Comparison of ENCODE assay signal across 9 cellular contexts in the genomic region with DNA sequence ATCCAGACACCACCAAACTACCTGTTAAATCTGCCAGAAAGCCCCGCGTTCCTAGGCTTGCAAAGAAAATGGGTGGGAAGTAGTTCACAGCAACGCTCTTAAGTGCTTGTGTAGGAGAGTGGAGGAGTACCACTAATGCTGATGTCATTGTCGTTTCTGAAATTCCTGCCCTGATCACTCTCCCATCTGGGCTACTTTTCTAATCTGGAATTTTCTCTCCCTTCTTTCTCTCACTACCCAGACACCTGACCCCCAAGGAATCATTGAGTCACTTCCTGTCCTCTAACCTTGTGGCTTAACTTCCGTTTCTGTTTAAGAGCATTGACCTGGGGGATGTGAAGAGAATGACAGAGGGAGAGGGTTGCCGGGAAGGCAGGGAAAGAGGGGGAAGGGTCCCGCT.
A peak's percentile ranks its signal among the peaks of the same experiment; 100 is the strongest.
DNase-seq lines count a peak whose midpoint lies in the region; ATAC-seq and TF ChIP-seq lines count a peak whose summit lies in the region.
"Had no signal": no experiment of that assay in that cellular context is flagged by ENCODE, and none has a peak within 500 bp of the region (broad histone marks: within the 10 kb centered on the region; RNA-seq: fewer than 3 reads in every experiment).

No MANE protein-coding gene starts in this region.

- H3K9me3 Mint-ChIP-seq in Calu3 (ENCODE audit: low read depth, unreplicated experiment): peaks cover 2% of the 10 kb centered on the region
- no peaks in the 10 kb centered on the region for H3K9me3 Mint-ChIP-seq in chondrocyte (ENCODE audit: low read depth)
- H3K9me3 Mint-ChIP-seq in mesothelial cell of epicardium: no peaks in the 10 kb centered on the region
- H3K9me3 Mint-ChIP-seq: memory B cell had no signal

- H3K4me3 Mint-ChIP-seq in Calu3 (ENCODE audit: low read depth, unreplicated experiment) (peak overlapping the region; percentile 22), chondrocyte (ENCODE audit: unreplicated experiment) (peak overlapping the region; percentile 6), mesothelial cell of epicardium (no peak overlapping the region)
- H3K4me3 Mint-ChIP-seq: memory B cell had no signal

- H3K36me3 Mint-ChIP-seq in Calu3 (ENCODE audit: insufficient read depth, unreplicated experiment): peaks cover 5% of the 10 kb centered on the region
- H3K36me3 Mint-ChIP-seq in chondrocyte (ENCODE audit: low read depth): peaks cover 10% of the 10 kb centered on the region
- H3K36me3 Mint-ChIP-seq in mesothelial cell of epicardium: no peaks in the 10 kb centered on the region
- H3K36me3 Mint-ChIP-seq: memory B cell had no signal

- peaks cover 28% of the 10 kb centered on the region for H3K4me1 Mint-ChIP-seq in Calu3 (ENCODE audit: low read depth, unreplicated experiment)
- H3K4me1 Mint-ChIP-seq in chondrocyte (ENCODE audit: low read depth): peaks cover 93% of the 10 kb centered on the region
- H3K4me1 Mint-ChIP-seq in mesothelial cell of epicardium: peaks cover 45% of the 10 kb centered on the region
- H3K4me1 Mint-ChIP-seq: memory B cell had no signal

- DNase-seq in Calu3: peak; percentile 8
- peak; percentile 20 for DNase-seq in MV-4-11 (lab: John Stamatoyannopoulos, UW)
- DNase-seq in chondrocyte (ENCODE audit: low spot score): no peak
- DNase-seq in mesothelial cell of epicardium (ENCODE audit: low spot score in 2 of 2, unreplicated experiment in 2 of 2): no peak
- no peak for DNase-seq in NCI-H187 treated with DMSO at 0.1 percent for 48 hours (lab: John Stamatoyannopoulos, UW)
- no peak for DNase-seq in COR-L47 (lab: John Stamatoyannopoulos, UW)
- no peak for DNase-seq in GM20000 (ENCODE audit: low spot score)

- no peak for ATAC-seq in GM18868 (IDR thresholded peaks at IDR 0.05; ENCODE audit: unreplicated experiment)

- no peaks in the 10 kb centered on the region for H3K27me3 Mint-ChIP-seq in Calu3 (ENCODE audit: unreplicated experiment)
- H3K27me3 Mint-ChIP-seq in chondrocyte (ENCODE audit: low read depth): no peaks in the 10 kb centered on the region
- no peaks in the 10 kb centered on the region for H3K27me3 Mint-ChIP-seq in mesothelial cell of epicardium (ENCODE audit: low read depth)

- intact Hi-C loops in Calu3 (cut with micrococcal nuclease; ENCODE audit: unreplicated experiment): no loop called here

- CTCF ChIA-PET in Calu3 (lab: Charles Lee): no interaction called here

- H3K27ac Mint-ChIP-seq in Calu3 (ENCODE audit: unreplicated experiment) (peak overlapping the region; percentile 64), chondrocyte (ENCODE audit: unreplicated experiment) (peak overlapping the region; percentile 93), mesothelial cell of epicardium (peak overlapping the region; percentile 43)
- H3K27ac Mint-ChIP-seq: memory B cell had no signal

- TF ChIP-seq CTCF in Calu3 (IDR thresholded peaks at IDR 0.05; ENCODE audit: unreplicated experiment): no peak
- no peak for TF ChIP-seq CTCF in chondrocyte (IDR thresholded peaks at IDR 0.05)
- no peak for TF ChIP-seq CTCF in mesothelial cell of epicardium (IDR thresholded peaks at IDR 0.05; ENCODE audit: unreplicated experiment)
- no peak for TF ChIP-seq CTCF in GM20000 (IDR thresholded peaks at IDR 0.05; ENCODE audit: extremely low read depth, missing control alignments)

- no TSS peak for BruUV-seq in Calu3 (replicated peaks; lab: Mats Ljungman, UMichigan)

Comparison
In these comparisons a context has a peak if more than half of its experiments do, and no peak if none do; other contexts are left out.
1. DNase-seq: peak in Calu3 (single experiment) and MV-4-11 (single experiment); none in chondrocyte (single experiment), mesothelial cell of epicardium (0 of 2), NCI-H187 treated with DMSO at 0.1 percent for 48 hours (single experiment), COR-L47 (single experiment) and GM20000 (single experiment).
2. H3K27ac Mint-ChIP-seq: peak in every context shown above with its lines; median percentile 93 in chondrocyte; 64 in Calu3; 43 in mesothelial cell of epicardium.